ENCODE assay signal across 8 cellular contexts in genomic region chr13:19586904-19587634, GRCh38. TPM values are rescaled to one million over a fixed set of nuclear protein-coding genes. Genes with fewer than 3 reads are reported as not detected.
A peak's percentile ranks its signal among the peaks of the same experiment; 100 is the strongest.
DNase-seq lines count a peak whose midpoint lies in the region; ATAC-seq and TF ChIP-seq lines count a peak whose summit lies in the region.

No MANE protein-coding gene starts in this region.

- no peaks in the 10 kb centered on the region for H4K20me1 ChIP-seq in SK-N-SH (ENCODE audit: insufficient read depth)

- peaks cover 3% of the 10 kb centered on the region for H3K9me3 Mint-ChIP-seq in activated naive CD4-positive, alpha-beta T cell treated with anti-CD3 and anti-CD28 coated beads, Interleukin-2, amount 10 ng/mL, durations not matched to agents 7 days and 5 days

- H3K27ac Mint-ChIP-seq in activated naive CD4-positive, alpha-beta T cell treated with anti-CD3 and anti-CD28 coated beads, Interleukin-2, amount 10 ng/mL, durations not matched to agents 7 days and 5 days: peak overlapping the region; percentile 90

- peak overlapping the region; percentile 60 for H3K4me2 ChIP-seq in SK-N-SH

- H3K4me1 ChIP-seq in A673 (ENCODE audit: insufficient read depth, low read length, poor library complexity, severe bottlenecking) (peaks cover 9% of the 10 kb centered on the region), SK-N-SH (ENCODE audit: control insufficient read depth in 1 of 2, insufficient read depth in 2 of 2, low read depth in 1 of 2, low read length in 1 of 2) (no peaks in the 10 kb centered on the region; a peak in 1 of 4 replicates), upper lobe of left lung (peaks cover 0 to 7% (median 4%) of the 10 kb centered on the region in 4 donors)

- TF ChIP-seq POLR2A in upper lobe of left lung (IDR thresholded peaks at IDR 0.05): no peak

- no peak for TF ChIP-seq RAD21 in SK-N-SH (IDR thresholded peaks at IDR 0.05; ENCODE audit: low read length)

- peak overlapping the region; percentile 58 for H3K4me3 Mint-ChIP-seq in activated naive CD4-positive, alpha-beta T cell treated with anti-CD3 and anti-CD28 coated beads, Interleukin-2, amount 10 ng/mL, durations not matched to agents 7 days and 5 days

- POLR2A ChIA-PET in A673 (lab: Charles Lee; ENCODE audit: low non-redundant PET) (no interaction called here), SK-N-SH (lab: Yijun Ruan, JAX) (no interaction called here)

- peak overlapping the region; percentile 34 for H3K4me3 ChIP-seq in A673 (ENCODE audit: low read depth, low read length, poor library complexity, severe bottlenecking)
- peak overlapping the region; percentile 36 to 48; a peak in 2 of 4 replicates for H3K4me3 ChIP-seq in SK-N-SH (ENCODE audit: low read depth in 2 of 2, low read length in 1 of 2)
- peak overlapping the region in 3 of 4 donors; percentile 16 to 31 (median 21) for H3K4me3 ChIP-seq in upper lobe of left lung

- in situ Hi-C loops in G401 (cut with HindIII; ENCODE audit: low sequenced_read_pairs): no loop called here

- H2AFZ ChIP-seq in SK-N-SH (ENCODE audit: low read depth): peak overlapping the region; percentile 79

- H3K9me2 ChIP-seq in SK-N-SH: no peaks in the 10 kb centered on the region

- H3K27ac ChIP-seq in A673 (ENCODE audit: low read depth, low read length, poor library complexity, severe bottlenecking) (peak overlapping the region; percentile 53), SK-N-SH (ENCODE audit: low read depth in 2 of 2, low read length in 1 of 2) (peak overlapping the region in 1 of 2 experiments; percentile 26; a peak in 1 of 4 replicates), upper lobe of left lung (no peak overlapping the region)

- H3K36me3 Mint-ChIP-seq in activated naive CD4-positive, alpha-beta T cell treated with anti-CD3 and anti-CD28 coated beads, Interleukin-2, amount 10 ng/mL, durations not matched to agents 7 days and 5 days: peaks cover 2% of the 10 kb centered on the region

- H3K9ac ChIP-seq in SK-N-SH: no peak overlapping the region

- intact Hi-C loops in A673 (cut with micrococcal nuclease; ENCODE audit: unreplicated experiment): no loop called here

- TF ChIP-seq CTCF in A673 (conservative IDR thresholded peaks at IDR 0.05; ENCODE audit: low read depth, low read length) (no peak), SK-N-SH (IDR thresholded peaks at IDR 0.05) (no peak), upper lobe of left lung (IDR thresholded peaks at IDR 0.05) (peak in 2 of 6 experiments; percentile 17 to 23)

- DNase-seq in A673 (ENCODE audit: low spot score) (peak; percentile 81), SK-N-SH (peak; percentile 52), mucosa of gallbladder (ENCODE audit: low spot score) (peak; percentile 11), upper lobe of left lung (peak; percentile 47 to 66), G401 (ENCODE audit: low spot score) (no peak)
- peak; percentile 88 for DNase-seq in activated naive CD4-positive, alpha-beta T cell treated with anti-CD3 and anti-CD28 coated beads, Interleukin-2, amount 10 ng/mL, durations not matched to agents 7 days and 5 days

- WGBS in SK-N-SH (ENCODE audit: low lambda C conversion rate): 22% methylated on average over 17 of the region's 17 CpGs
- WGBS in upper lobe of left lung, 2 donors: 34 to 37% methylated on average over 17 of the region's 17 CpGs

- ATAC-seq in GM19035 (IDR thresholded peaks at IDR 0.05; ENCODE audit: unreplicated experiment) (peak; percentile 78), HG03139 (IDR thresholded peaks at IDR 0.05; ENCODE audit: unreplicated experiment) (peak; percentile 75), upper lobe of left lung (ENCODE audit: low FRiP score in 2 of 2) (peak in 1 of 2 donors; percentile 56)

- H3K36me3 ChIP-seq in A673 (ENCODE audit: insufficient read depth, low read length, poor library complexity, severe bottlenecking) (no peaks in the 10 kb centered on the region), SK-N-SH (replicated peaks in 1 of 2; ENCODE audit: control insufficient read depth in 1 of 2, insufficient read depth in 2 of 2, low read length in 1 of 2) (no peaks in the 10 kb centered on the region), upper lobe of left lung (no peaks in the 10 kb centered on the region)

- BruUV-seq in A673 (replicated peaks; lab: Mats Ljungman, UMichigan): no TSS peak

- H3K27me3 ChIP-seq in A673 (replicated peaks; ENCODE audit: insufficient read depth, low read depth, low read length, poor library complexity) (no peaks in the 10 kb centered on the region), SK-N-SH (ENCODE audit: insufficient read depth) (no peaks in the 10 kb centered on the region), upper lobe of left lung (no peaks in the 10 kb centered on the region)

- no peak; a peak in 1 of 4 replicates for TF ChIP-seq EP300 in SK-N-SH (IDR thresholded peaks at IDR 0.05; ENCODE audit: borderline replicate concordance in 1 of 2, low read depth in 1 of 2, low read length in 1 of 2)
- no peak for TF ChIP-seq EP300 in upper lobe of left lung (IDR thresholded peaks at IDR 0.05)

- no peaks in the 10 kb centered on the region for H3K9me3 ChIP-seq in A673 (ENCODE audit: low read depth, low read length, poor library complexity, severe bottlenecking)
- no peaks in the 10 kb centered on the region for H3K9me3 ChIP-seq in SK-N-SH
- H3K9me3 ChIP-seq in upper lobe of left lung: no peaks in the 10 kb centered on the region

- peaks cover 7% of the 10 kb centered on the region for H3F3A ChIP-seq in SK-N-SH (replicated peaks; ENCODE audit: insufficient read depth)

- CTCF ChIA-PET in A673 (lab: Charles Lee): interaction anchor here (0.6 to 1.0 kb wide), 2 partner anchors 9 to 14 kb away, joined by 3 to 8 read pairs; no protein-coding TSS in a partner anchor
- CTCF ChIA-PET in SK-N-SH (lab: Yijun Ruan, JAX): interaction anchor here (0.7 to 2.1 kb wide), 14 partner anchors 10 to 498 kb away, joined by 3 to 16 read pairs (median 4); no protein-coding TSS in a partner anchor
- CTCF ChIA-PET in activated naive CD4-positive, alpha-beta T cell treated with anti-CD3 and anti-CD28 coated beads, Interleukin-2, amount 10 ng/mL, durations not matched to agents 7 days and 5 days (lab: Charles Lee): interaction anchor here (0.6 to 1.7 kb wide), 5 partner anchors 23 to 433 kb away, joined by 3 to 4 read pairs (median 4); partner anchors contain the start of gene MPHOSPH8

- peaks cover 23% of the 10 kb centered on the region for H3K27me3 Mint-ChIP-seq in activated naive CD4-positive, alpha-beta T cell treated with anti-CD3 and anti-CD28 coated beads, Interleukin-2, amount 10 ng/mL, durations not matched to agents 7 days and 5 days

- H3K4me1 Mint-ChIP-seq in activated naive CD4-positive, alpha-beta T cell treated with anti-CD3 and anti-CD28 coated beads, Interleukin-2, amount 10 ng/mL, durations not matched to agents 7 days and 5 days: peaks cover 24% of the 10 kb centered on the region

- no peaks in the 10 kb centered on the region for H3K79me2 ChIP-seq in SK-N-SH (ENCODE audit: insufficient read depth)

TF ChIP-seq in SK-N-SH, 30 proteins besides CTCF, POLR2A, EP300 and RAD21 (continues in another document):
- TF ChIP-seq REST (IDR thresholded peaks at IDR 0.05; ENCODE audit: low read depth, low read length): no peak
- peak; percentile 84 for TF ChIP-seq GABPA (IDR thresholded peaks at IDR 0.05; ENCODE audit: low read depth)
- TF ChIP-seq JUND (IDR thresholded peaks at IDR 0.05): peak; percentile 55
- TF ChIP-seq GATA2 (CRISPR knock-in tag; IDR thresholded peaks at IDR 0.05): no peak
- peak; percentile 46; the same call in 1 of the 2 replicates for TF ChIP-seq TCF12 (IDR thresholded peaks at IDR 0.05)
- TF ChIP-seq USF1 (IDR thresholded peaks at IDR 0.05; ENCODE audit: borderline replicate concordance, low read depth): no peak
- peak; percentile 80 for TF ChIP-seq ELF1 (IDR thresholded peaks at IDR 0.05)

RNA-seq across cellular contexts. Expression of gene TPTE2, which starts 25.7 kb away (rescaled TPM):
- total RNA-seq in A673 (2021) (27.5 and 29.2 TPM in 2 replicates), mucosa of gallbladder (not detected), upper lobe of left lung (not detected)
- not detected in 2 replicates for polyA plus RNA-seq in SK-N-SH (2012; rRNA removed)
- polyA plus RNA-seq in SK-N-SH (2012; cell fraction: cytosol; rRNA removed): 0.03 TPM in 1 of 2 replicates, not detected in the other
- 0.11 TPM in 1 of 2 replicates, not detected in the other for polyA plus RNA-seq in SK-N-SH (2012; cell fraction: nucleus; rRNA removed)
- total RNA-seq in G401 (2014; rRNA removed; shearing (Covaris generic)): not detected in 2 replicates

RNA-seq across cellular contexts. Expression of gene MPHOSPH8, which starts 46.4 kb away (rescaled TPM):
- 29.1 and 32.3 TPM in 2 replicates for total RNA-seq in A673 (2021)
- 11.1 and 13.0 TPM in 2 replicates for polyA plus RNA-seq in SK-N-SH (2012; rRNA removed)
- 11.1 and 14.2 TPM in 2 replicates for polyA plus RNA-seq in SK-N-SH (2012; cell fraction: cytosol; rRNA removed)
- 12.2 and 25.5 TPM in 2 replicates for polyA plus RNA-seq in SK-N-SH (2012; cell fraction: nucleus; rRNA removed)
- total RNA-seq in mucosa of gallbladder: 41.7 TPM
- 10 to 100 TPM; 24.0 to 81.7 (median 35.3) TPM for total RNA-seq in upper lobe of left lung
- total RNA-seq in G401 (2014; rRNA removed; shearing (Covaris generic)): 5.4 and 9.2 TPM in 2 replicates

Comparison
In these comparisons a context has a peak if more than half of its experiments do, and no peak if none do; other contexts are left out.
1. RNA of gene TPTE2, which starts 25.7 kb away (total RNA-seq): 27.5 to 29.2 TPM in A673; not detected in upper lobe of left lung, not detected in mucosa of gallbladder (single experiment) and not detected in G401; every median in the first group is over 10 times any median in the second.
2. Peak in every context shown above with its lines, with median percentiles within 50 percentile points of each other: H3K4me3 ChIP-seq.